In the genomic region with DNA sequence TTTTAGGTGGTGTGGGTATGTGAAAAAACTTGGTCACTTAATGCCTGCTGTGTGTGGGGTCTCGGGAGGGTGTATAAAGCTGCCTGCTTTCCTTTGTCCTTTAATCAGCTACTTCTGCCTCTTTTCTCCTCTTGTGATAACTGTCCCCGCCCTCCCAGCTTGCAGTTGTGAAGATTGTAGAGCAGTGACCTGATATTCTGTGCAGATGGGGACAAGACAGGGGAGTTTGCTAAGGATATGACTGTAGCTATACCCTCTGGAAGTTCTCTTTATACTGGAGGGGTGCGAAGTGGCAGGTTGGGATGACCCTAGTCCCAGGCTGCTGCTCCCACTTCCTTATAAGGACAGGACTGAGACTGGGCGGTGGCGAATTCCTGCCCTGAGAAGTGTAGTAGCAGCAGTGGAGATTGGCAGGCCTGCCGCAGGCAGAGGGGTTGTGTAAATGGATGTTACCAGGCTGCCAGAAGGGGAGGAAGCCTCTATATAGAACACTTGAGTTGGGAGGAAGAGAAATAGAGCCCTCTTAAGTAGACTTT, we compare ENCODE assay signal across 8 cellular contexts. TPM values are rescaled to one million over a fixed set of nuclear protein-coding genes. Genes with fewer than 3 reads are reported as not detected.
A peak's percentile ranks its signal among the peaks of the same experiment; 100 is the strongest.
DNase-seq lines count a peak whose midpoint lies in the region; ATAC-seq and TF ChIP-seq lines count a peak whose summit lies in the region.

No MANE protein-coding gene starts in this region.

- H3K4me3 Mint-ChIP-seq in activated naive CD4-positive, alpha-beta T cell treated with anti-CD3 and anti-CD28 coated beads, Interleukin-2, amount 10 ng/mL, durations not matched to agents 7 days and 5 days: peak overlapping the region; percentile 95
- H3K4me3 Mint-ChIP-seq in neural crest cell: peak overlapping the region; percentile 95

- peaks cover 64% of the 10 kb centered on the region for H3K36me3 Mint-ChIP-seq in activated naive CD4-positive, alpha-beta T cell treated with anti-CD3 and anti-CD28 coated beads, Interleukin-2, amount 10 ng/mL, durations not matched to agents 7 days and 5 days
- peaks cover 37% of the 10 kb centered on the region for H3K36me3 Mint-ChIP-seq in neural crest cell (ENCODE audit: low read depth)

- no peak for TF ChIP-seq CTCF in neural crest cell (conservative IDR thresholded peaks at IDR 0.05)

- no peak for ATAC-seq in HG03469 (IDR thresholded peaks at IDR 0.05; ENCODE audit: unreplicated experiment)

- H3K27me3 Mint-ChIP-seq in activated naive CD4-positive, alpha-beta T cell treated with anti-CD3 and anti-CD28 coated beads, Interleukin-2, amount 10 ng/mL, durations not matched to agents 7 days and 5 days: no peaks in the 10 kb centered on the region
- H3K27me3 Mint-ChIP-seq in neural crest cell (ENCODE audit: low read depth): peaks cover 15% of the 10 kb centered on the region

- CTCF ChIA-PET in activated naive CD4-positive, alpha-beta T cell treated with anti-CD3 and anti-CD28 coated beads, Interleukin-2, amount 10 ng/mL, durations not matched to agents 7 days and 5 days (lab: Charles Lee): interaction anchor here (0.7 to 3.5 kb wide), 8 partner anchors 16 to 63 kb away, joined by 3 to 18 read pairs (median 6); partner anchors contain the start of genes ESYT1, RNF41, SMARCC2 and ZC3H10

- H3K27ac Mint-ChIP-seq in activated naive CD4-positive, alpha-beta T cell treated with anti-CD3 and anti-CD28 coated beads, Interleukin-2, amount 10 ng/mL, durations not matched to agents 7 days and 5 days: peak overlapping the region; percentile 94
- H3K27ac Mint-ChIP-seq in neural crest cell (ENCODE audit: unreplicated experiment): peak overlapping the region; percentile 99

- DNase-seq in activated effector memory CD4-positive, alpha-beta T cell treated with anti-CD3 and anti-CD28 coated beads, Interleukin-2, amount 50 U/mL, for 16 hours: peak; percentile 73
- DNase-seq in activated effector memory CD4-positive, alpha-beta T cell treated with Interleukin-2 at 50 U/mL for 16 hours: no peak
- DNase-seq in NCI-H2029 (lab: John Stamatoyannopoulos, UW) (peak; percentile 89), germinal center (ENCODE audit: low spot score) (peak; percentile 22), neural crest cell (ENCODE audit: low read depth, low spot score) (peak; percentile 43)
- DNase-seq in activated naive CD4-positive, alpha-beta T cell treated with anti-CD3 and anti-CD28 coated beads, Interleukin-2, amount 10 ng/mL, durations not matched to agents 7 days and 5 days: peak; percentile 53
- DNase-seq in NK-92 treated with Interleukin-12 subunit alpha and Interleukin-12 subunit beta, amount 100 ng/mL, for 24 hours (lab: John Stamatoyannopoulos, UW): no peak

- H3K9me3 Mint-ChIP-seq in activated naive CD4-positive, alpha-beta T cell treated with anti-CD3 and anti-CD28 coated beads, Interleukin-2, amount 10 ng/mL, durations not matched to agents 7 days and 5 days: no peaks in the 10 kb centered on the region
- no peaks in the 10 kb centered on the region for H3K9me3 Mint-ChIP-seq in neural crest cell

- H3K4me1 Mint-ChIP-seq in activated naive CD4-positive, alpha-beta T cell treated with anti-CD3 and anti-CD28 coated beads, Interleukin-2, amount 10 ng/mL, durations not matched to agents 7 days and 5 days: peaks cover 49% of the 10 kb centered on the region
- H3K4me1 Mint-ChIP-seq in neural crest cell: peaks cover 70% of the 10 kb centered on the region

RNA-seq across cellular contexts. Expression of gene MYL6, which starts 0.8 kb away (rescaled TPM):
- total RNA-seq in neural crest cell: 924 TPM in 2 replicates

RNA-seq across cellular contexts. Expression of gene MYL6B, which starts 6.6 kb away (rescaled TPM):
- total RNA-seq in neural crest cell: 178 and 189 TPM in 2 replicates

RNA-seq across cellular contexts. Expression of gene SMARCC2, which starts 30.3 kb away (rescaled TPM):
- total RNA-seq in neural crest cell: 164 and 172 TPM in 2 replicates

RNA-seq across cellular contexts. Expression of gene ESYT1, which starts 30.9 kb away (rescaled TPM):
- total RNA-seq in neural crest cell: 118 and 121 TPM in 2 replicates

RNA-seq across cellular contexts. Expression of gene ZC3H10, which starts 40.9 kb away (rescaled TPM):
- 19.1 and 19.3 TPM in 2 replicates for total RNA-seq in neural crest cell

Comparison
In these comparisons a context has a peak if more than half of its experiments do, and no peak if none do; other contexts are left out.
1. DNase-seq: peak in activated effector memory CD4-positive, alpha-beta T cell treated with anti-CD3 and anti-CD28 coated beads, Interleukin-2, amount 50 U/mL, for 16 hours (single experiment), NCI-H2029 (single experiment), activated naive CD4-positive, alpha-beta T cell treated with anti-CD3 and anti-CD28 coated beads, Interleukin-2, amount 10 ng/mL, durations not matched to agents 7 days and 5 days (single experiment), germinal center (single experiment) and neural crest cell (single experiment); none in activated effector memory CD4-positive, alpha-beta T cell treated with Interleukin-2 at 50 U/mL for 16 hours (single experiment) and NK-92 treated with Interleukin-12 subunit alpha and Interleukin-12 subunit beta, amount 100 ng/mL, for 24 hours (single experiment).